Comparison of ENCODE assay signal across 16 cellular contexts in the genomic region with DNA sequence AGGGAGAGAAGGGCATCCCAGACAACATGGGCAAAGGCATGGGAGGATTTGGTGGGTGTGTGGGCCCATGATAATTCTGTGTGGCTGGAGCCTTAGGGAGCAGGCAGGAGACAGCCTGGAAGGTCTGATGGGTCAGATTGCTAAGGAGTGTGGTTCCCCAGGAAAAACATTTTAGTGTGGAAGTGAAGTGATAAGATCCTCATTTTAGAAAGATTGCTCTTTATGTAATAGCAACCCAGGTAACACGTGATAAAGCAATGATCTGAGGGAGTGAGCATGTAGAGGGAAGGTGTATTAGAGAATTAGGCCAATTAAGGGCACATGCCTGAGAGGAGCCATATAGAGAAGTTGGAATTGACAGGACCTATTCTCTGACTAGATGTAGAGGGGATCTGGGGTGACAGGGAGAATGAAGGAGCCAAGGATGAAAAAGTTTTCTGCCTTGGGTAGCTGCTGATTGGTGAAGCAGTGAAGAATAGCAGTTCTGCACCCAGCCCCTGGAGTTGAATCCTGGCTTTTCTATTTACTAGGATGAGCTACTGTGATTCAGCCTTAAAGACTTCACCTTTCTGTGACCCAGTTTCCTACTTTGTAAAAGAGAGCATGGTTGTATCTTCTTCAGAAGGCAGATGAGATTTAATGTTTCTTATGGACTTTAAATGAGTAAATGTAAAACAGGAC. TPM values are rescaled to one million over a fixed set of nuclear protein-coding genes. Genes with fewer than 3 reads are reported as not detected.
DNase-seq lines count a peak whose midpoint lies in the region; ATAC-seq, FAIRE-seq and TF ChIP-seq lines count a peak whose summit lies in the region.
"Had no signal": no experiment of that assay in that cellular context is flagged by ENCODE, and none has a peak within 500 bp of the region (broad histone marks: within the 10 kb centered on the region; RNA-seq: fewer than 3 reads in every experiment).

No MANE protein-coding gene starts in this region.

- peaks cover 21% of the 10 kb centered on the region for H3K36me3 Mint-ChIP-seq in activated CD8-positive, alpha-beta T cell treated with anti-CD3 and anti-CD28 coated beads for 36 hours (ENCODE audit: low read depth)
- H3K36me3 Mint-ChIP-seq in activated CD8-positive, alpha-beta T cell treated with anti-CD3 and anti-CD28 coated beads, Interleukin-2, amount 10 ng/mL, durations not matched to agents 7 days and 5 days (ENCODE audit: low read depth) = peaks cover 18% of the 10 kb centered on the region
- H3K36me3 Mint-ChIP-seq in endothelial cell (ENCODE audit: low read depth, unreplicated experiment) = no peaks in the 10 kb centered on the region

- H3K27ac ChIP-seq in small intestine (ENCODE audit: low read depth in 1 of 2, low read length in 1 of 2) = peak overlapping the region; percentile 57 to 79
- H3K27ac ChIP-seq: dorsolateral prefrontal cortex, gastroesophageal sphincter had no signal

- H3K9me3 ChIP-seq in small intestine (ENCODE audit: control insufficient read depth, low read depth) = no peaks in the 10 kb centered on the region
- H3K9me3 ChIP-seq: gastroesophageal sphincter had no signal

- no peak overlapping the region for H3K4me3 ChIP-seq in small intestine (ENCODE audit: low read depth in 1 of 2, low read length in 2 of 2)
- H3K4me3 ChIP-seq: dorsolateral prefrontal cortex, gastroesophageal sphincter had no signal

- CTCF ChIA-PET in activated CD8-positive, alpha-beta T cell treated with anti-CD3 and anti-CD28 coated beads for 36 hours (lab: Charles Lee) = interaction anchor here (0.8 to 3.0 kb wide), 10 partner anchors 11 to 133 kb away, joined by 3 to 25 read pairs (median 6); no protein-coding TSS in a partner anchor
- CTCF ChIA-PET in activated CD8-positive, alpha-beta T cell treated with anti-CD3 and anti-CD28 coated beads, Interleukin-2, amount 10 ng/mL, durations not matched to agents 7 days and 5 days (lab: Charles Lee) = interaction anchor here (0.7 to 4.6 kb wide), 17 partner anchors 8 to 113 kb away, joined by 3 to 60 read pairs (median 5); partner anchors contain the start of gene SLAMF6

- peaks cover 70% of the 10 kb centered on the region for H3K4me1 Mint-ChIP-seq in activated CD8-positive, alpha-beta T cell treated with anti-CD3 and anti-CD28 coated beads for 36 hours (ENCODE audit: low read depth)
- peaks cover 56% of the 10 kb centered on the region for H3K4me1 Mint-ChIP-seq in activated CD8-positive, alpha-beta T cell treated with anti-CD3 and anti-CD28 coated beads, Interleukin-2, amount 10 ng/mL, durations not matched to agents 7 days and 5 days (ENCODE audit: low read depth)
- peaks cover 36% of the 10 kb centered on the region for H3K4me1 Mint-ChIP-seq in endothelial cell (ENCODE audit: unreplicated experiment)

- no peaks in the 10 kb centered on the region for H3K36me3 ChIP-seq in small intestine (ENCODE audit: control insufficient read depth in 2 of 2, insufficient read depth in 2 of 2, low read length in 2 of 2)
- H3K36me3 ChIP-seq: gastroesophageal sphincter had no signal

- DNase-seq in activated CD8-positive, alpha-beta T cell treated with anti-CD3 and anti-CD28 coated beads for 36 hours = no peak
- no peak for DNase-seq in activated CD8-positive, alpha-beta T cell treated with anti-CD3 and anti-CD28 coated beads, Interleukin-2, amount 10 ng/mL, durations not matched to agents 7 days and 5 days
- DNase-seq in OCI-M1 (lab: John Stamatoyannopoulos, UW) (peak; percentile 52), endothelial cell (ENCODE audit: low spot score) (no peak), small intestine (no peak), NCI-H446 (lab: John Stamatoyannopoulos, UW) (no peak)
- DNase-seq: dorsolateral prefrontal cortex; HFFc6; left cardiac atrium; NCI-H2029 treated with DMSO at 0.1 percent for 48 hours; stimulated activated CD4-positive, alpha-beta T cell treated with anti-CD3 and anti-CD28 coated beads, Interleukin-12 subunit alpha, Interleukin-12 subunit beta, amount 100 ng/mL, for 4 hours had no signal

- POLR2A ChIA-PET in activated CD8-positive, alpha-beta T cell treated with anti-CD3 and anti-CD28 coated beads for 36 hours (lab: Charles Lee) = interaction anchor here (0.5 to 3.0 kb wide), 3 partner anchors 19 to 65 kb away, joined by 3 to 17 read pairs (median 3); partner anchors contain the start of gene SLAMF6
- POLR2A ChIA-PET in activated CD8-positive, alpha-beta T cell treated with anti-CD3 and anti-CD28 coated beads, Interleukin-2, amount 10 ng/mL, durations not matched to agents 7 days and 5 days (lab: Charles Lee) = interaction anchor here (2.1 to 2.5 kb wide), 2 partner anchors 19 to 65 kb away, joined by 11 to 17 read pairs; partner anchors contain the start of gene SLAMF6

- ATAC-seq in activated CD8-positive, alpha-beta T cell treated with anti-CD3 and anti-CD28 coated beads for 36 hours = no peak
- no peak for ATAC-seq in activated CD8-positive, alpha-beta T cell treated with anti-CD3 and anti-CD28 coated beads, Interleukin-2, amount 10 ng/mL, durations not matched to agents 7 days and 5 days
- no peak for ATAC-seq in GM18517 (IDR thresholded peaks at IDR 0.05; ENCODE audit: unreplicated experiment)
- ATAC-seq in GM18873 (IDR thresholded peaks at IDR 0.05; ENCODE audit: low FRiP score, unreplicated experiment) = no peak
- ATAC-seq: gastroesophageal sphincter, SK-N-SH treated with all-trans-retinoic acid at 6 μM for 48 hours had no signal

- intact Hi-C loops in activated CD8-positive, alpha-beta T cell treated with anti-CD3 and anti-CD28 coated beads for 36 hours (cut with micrococcal nuclease) = loop anchor here (2.0 kb wide), 1 partner anchor 19 kb away; no protein-coding TSS in a partner anchor

- no peak for FAIRE-seq in small intestine (lab: Jason Lieb, UNC)

- H3K4me3 Mint-ChIP-seq in activated CD8-positive, alpha-beta T cell treated with anti-CD3 and anti-CD28 coated beads for 36 hours = no peak overlapping the region
- no peak overlapping the region for H3K4me3 Mint-ChIP-seq in activated CD8-positive, alpha-beta T cell treated with anti-CD3 and anti-CD28 coated beads, Interleukin-2, amount 10 ng/mL, durations not matched to agents 7 days and 5 days
- no peak overlapping the region for H3K4me3 Mint-ChIP-seq in endothelial cell (ENCODE audit: unreplicated experiment)
- H3K4me3 Mint-ChIP-seq: HFFc6 had no signal

- 17 to 49% (median 20%) methylated on average over 1 of the region's 1 CpG for WGBS in small intestine, 3 donors

- H3K27me3 ChIP-seq in small intestine (ENCODE audit: control insufficient read depth in 2 of 2, insufficient read depth in 2 of 2, low read length in 2 of 2) = no peaks in the 10 kb centered on the region
- H3K27me3 ChIP-seq: gastroesophageal sphincter had no signal

- H3K4me1 ChIP-seq in small intestine (ENCODE audit: control insufficient read depth in 2 of 2, insufficient read depth in 1 of 2, low read depth in 1 of 2, low read length in 1 of 2) = peaks cover 9 to 14% of the 10 kb centered on the region in 2 donors
- H3K4me1 ChIP-seq: gastroesophageal sphincter had no signal

- H3K9me3 Mint-ChIP-seq in activated CD8-positive, alpha-beta T cell treated with anti-CD3 and anti-CD28 coated beads for 36 hours = peaks cover 5% of the 10 kb centered on the region
- peaks cover 11% of the 10 kb centered on the region for H3K9me3 Mint-ChIP-seq in activated CD8-positive, alpha-beta T cell treated with anti-CD3 and anti-CD28 coated beads, Interleukin-2, amount 10 ng/mL, durations not matched to agents 7 days and 5 days (ENCODE audit: insufficient read depth)
- H3K9me3 Mint-ChIP-seq in endothelial cell (ENCODE audit: unreplicated experiment) = no peaks in the 10 kb centered on the region
- H3K9me3 Mint-ChIP-seq: HFFc6 had no signal

- no peak for TF ChIP-seq CTCF in activated CD8-positive, alpha-beta T cell treated with anti-CD3 and anti-CD28 coated beads for 36 hours (IDR thresholded peaks at IDR 0.05)
- no peak for TF ChIP-seq CTCF in endothelial cell (IDR thresholded peaks at IDR 0.05; ENCODE audit: unreplicated experiment)

- peak overlapping the region; percentile 46 for H3K27ac Mint-ChIP-seq in activated CD8-positive, alpha-beta T cell treated with anti-CD3 and anti-CD28 coated beads for 36 hours
- H3K27ac Mint-ChIP-seq in activated CD8-positive, alpha-beta T cell treated with anti-CD3 and anti-CD28 coated beads, Interleukin-2, amount 10 ng/mL, durations not matched to agents 7 days and 5 days = no peak overlapping the region
- peak overlapping the region; percentile 89 for H3K27ac Mint-ChIP-seq in endothelial cell (ENCODE audit: unreplicated experiment)
- H3K27ac Mint-ChIP-seq: HFFc6 had no signal

- H3K27me3 Mint-ChIP-seq in activated CD8-positive, alpha-beta T cell treated with anti-CD3 and anti-CD28 coated beads for 36 hours = no peaks in the 10 kb centered on the region
- no peaks in the 10 kb centered on the region for H3K27me3 Mint-ChIP-seq in activated CD8-positive, alpha-beta T cell treated with anti-CD3 and anti-CD28 coated beads, Interleukin-2, amount 10 ng/mL, durations not matched to agents 7 days and 5 days (ENCODE audit: low read depth)
- H3K27me3 Mint-ChIP-seq in endothelial cell (ENCODE audit: unreplicated experiment) = peaks cover 4% of the 10 kb centered on the region

RNA-seq across cellular contexts. Expression of gene SLAMF6, which starts 18.7 kb away (rescaled TPM):
- total RNA-seq in activated CD8-positive, alpha-beta T cell treated with anti-CD3 and anti-CD28 coated beads for 36 hours = 10 to 100 TPM; 42.8 to 43.9 TPM
- 10 to 100 TPM; 23.9 to 24.7 TPM for total RNA-seq in activated CD8-positive, alpha-beta T cell treated with anti-CD3 and anti-CD28 coated beads, Interleukin-2, amount 10 ng/mL, durations not matched to agents 7 days and 5 days
- not detected for total RNA-seq in endothelial cell (ENCODE audit: unreplicated experiment)
- polyA plus RNA-seq in small intestine = 1 to 10 TPM in 1 of 3 donors, under 1 TPM in 2; 0.22 to 1.6 (median 0.81) TPM
- total RNA-seq: Daoy, HFFc6 had no signal

RNA-seq across cellular contexts. Expression of gene CD84, which starts 37.5 kb away (rescaled TPM):
- total RNA-seq in activated CD8-positive, alpha-beta T cell treated with anti-CD3 and anti-CD28 coated beads for 36 hours = 10 to 100 TPM; 18.1 to 20.1 TPM
- 10 to 100 TPM; 14.0 to 15.4 TPM for total RNA-seq in activated CD8-positive, alpha-beta T cell treated with anti-CD3 and anti-CD28 coated beads, Interleukin-2, amount 10 ng/mL, durations not matched to agents 7 days and 5 days
- total RNA-seq in endothelial cell (ENCODE audit: unreplicated experiment) = not detected
- under 1 TPM; 0.22 to 0.94 (median 0.27) TPM for polyA plus RNA-seq in small intestine
- total RNA-seq: Daoy, HFFc6 had no signal

Comparison
In these comparisons a context has a peak if more than half of its experiments do, and no peak if none do; other contexts are left out.
1. RNA of gene SLAMF6, which starts 18.7 kb away (total RNA-seq): 42.8 to 43.9 TPM in activated CD8-positive, alpha-beta T cell treated with anti-CD3 and anti-CD28 coated beads for 36 hours and 23.9 to 24.7 TPM in activated CD8-positive, alpha-beta T cell treated with anti-CD3 and anti-CD28 coated beads, Interleukin-2, amount 10 ng/mL, durations not matched to agents 7 days and 5 days; not detected in endothelial cell (single experiment); every median in the first group is over 10 times any median in the second.
2. RNA of gene CD84, which starts 37.5 kb away (total RNA-seq): 18.1 to 20.1 TPM in activated CD8-positive, alpha-beta T cell treated with anti-CD3 and anti-CD28 coated beads for 36 hours and 14.0 to 15.4 TPM in activated CD8-positive, alpha-beta T cell treated with anti-CD3 and anti-CD28 coated beads, Interleukin-2, amount 10 ng/mL, durations not matched to agents 7 days and 5 days; not detected in endothelial cell (single experiment); every median in the first group is over 10 times any median in the second.